ENCODE assay signal across 1 cellular context in genomic region chr16:22328081-22328725, GRCh38.
TF ChIP-seq lines count a peak whose summit lies in the region.

No MANE protein-coding gene starts in this region.

TF ChIP-seq in GM12878, 131 proteins besides CTCF, POLR2A, EP300 and RAD21:
- TF ChIP-seq NR2F1 (conservative IDR thresholded peaks at IDR 0.05) (no peak), RELA (IDR thresholded peaks at IDR 0.05; ENCODE audit: borderline replicate concordance, partially characterized antibody) (no peak), SIN3A (IDR thresholded peaks at IDR 0.05; ENCODE audit: low read depth, low read length) (no peak), CREB1 (IDR thresholded peaks at IDR 0.05; ENCODE audit: low read depth) (no peak), REST (IDR thresholded peaks at IDR 0.05; ENCODE audit: low read depth, low read length) (no peak), TCF3 (IDR thresholded peaks at IDR 0.05; ENCODE audit: borderline replicate concordance, insufficient read depth, low read depth, low read length) (no peak), HSF1 (IDR thresholded peaks at IDR 0.05; ENCODE audit: low read depth, low read length) (no peak), CUX1 (IDR thresholded peaks at IDR 0.05; ENCODE audit: insufficient replicate concordance, low read depth, low read length) (no peak), BRCA1 (IDR thresholded peaks at IDR 0.05; ENCODE audit: low read depth, low read length) (no peak), NKRF (conservative IDR thresholded peaks at IDR 0.05) (no peak), TCF12 (IDR thresholded peaks at IDR 0.05; ENCODE audit: low read depth, low read length) (no peak), HDAC6 (IDR thresholded peaks at IDR 0.05; ENCODE audit: unreplicated experiment) (no peak), CBX3 (IDR thresholded peaks at IDR 0.05; ENCODE audit: borderline replicate concordance, low read depth) (no peak), POLR2AphosphoS5 (IDR thresholded peaks at IDR 0.05; ENCODE audit: low read length) (no peak), IRF4 (IDR thresholded peaks at IDR 0.05; ENCODE audit: low read depth, low read length) (no peak), SIX5 (IDR thresholded peaks at IDR 0.05; ENCODE audit: low read depth, low read length, severe bottlenecking) (no peak), ZNF274 (IDR thresholded peaks at IDR 0.05; ENCODE audit: insufficient read depth, insufficient read length) (no peak), BACH1 (IDR thresholded peaks at IDR 0.05; ENCODE audit: borderline replicate concordance) (no peak)
